9 cellular contexts compared by ENCODE assay signal in the genomic region with DNA sequence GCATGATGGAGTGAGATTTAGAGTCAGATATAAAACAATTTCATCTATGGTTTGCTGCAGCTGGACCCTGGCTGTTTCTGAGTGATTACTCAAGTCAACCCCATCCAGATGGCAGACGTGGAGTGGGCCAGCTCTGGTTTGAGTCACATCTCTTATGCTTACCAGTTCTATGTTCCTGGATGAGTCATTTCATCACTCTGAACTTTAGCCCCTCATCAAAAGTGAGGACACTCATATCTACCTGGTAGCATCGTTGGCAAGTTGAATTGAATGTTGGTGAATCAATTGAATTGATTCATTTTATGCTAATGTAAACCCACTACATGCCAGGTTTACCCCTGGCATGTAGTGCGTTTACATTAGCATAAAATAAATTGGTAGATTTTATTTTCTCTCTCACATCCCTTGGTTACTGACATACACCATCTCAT.
DNase-seq lines count a peak whose midpoint lies in the region; ATAC-seq, FAIRE-seq and TF ChIP-seq lines count a peak whose summit lies in the region.
"Had no signal": no experiment of that assay in that cellular context is flagged by ENCODE, and none has a peak within 500 bp of the region (broad histone marks: within the 10 kb centered on the region; RNA-seq: fewer than 3 reads in every experiment).

No MANE protein-coding gene starts in this region.

- H3K9ac ChIP-seq in astrocyte (ENCODE audit: low read length): no peak overlapping the region

- ATAC-seq in GM18867 (IDR thresholded peaks at IDR 0.05; ENCODE audit: unreplicated experiment): peak; percentile 62
- ATAC-seq in HG02938 (IDR thresholded peaks at IDR 0.05; ENCODE audit: unreplicated experiment): peak; percentile 75

- no peaks in the 10 kb centered on the region for H4K20me1 ChIP-seq in astrocyte (ENCODE audit: insufficient read depth, low read length)
- no peaks in the 10 kb centered on the region for H4K20me1 ChIP-seq in osteoblast (ENCODE audit: insufficient read depth, low read length)

- H3K4me3 ChIP-seq in astrocyte (ENCODE audit: insufficient read depth, low read depth, low read length) (no peak overlapping the region), osteoblast (ENCODE audit: insufficient read depth, low read length) (no peak overlapping the region), A673 (ENCODE audit: low read depth, low read length, poor library complexity, severe bottlenecking) (no peak overlapping the region)

- H3K79me2 ChIP-seq in astrocyte (ENCODE audit: insufficient read depth, low read length): no peaks in the 10 kb centered on the region
- no peaks in the 10 kb centered on the region for H3K79me2 ChIP-seq in osteoblast (ENCODE audit: insufficient read depth, low read length)

- H3K4me1 ChIP-seq in astrocyte (ENCODE audit: insufficient read depth, low read length) (peaks cover 17% of the 10 kb centered on the region), osteoblast (ENCODE audit: insufficient read depth, low read length) (peaks cover 8% of the 10 kb centered on the region), A673 (ENCODE audit: insufficient read depth, low read length, poor library complexity, severe bottlenecking) (no peaks in the 10 kb centered on the region)

- H3K27ac ChIP-seq in astrocyte (ENCODE audit: low read depth, low read length): peak overlapping the region; percentile 45
- H3K27ac ChIP-seq in osteoblast (ENCODE audit: low read depth, low read length): no peak overlapping the region
- H3K27ac ChIP-seq in A673 (ENCODE audit: low read depth, low read length, poor library complexity, severe bottlenecking): no peak overlapping the region

- CTCF ChIA-PET in GM10248 (lab: Yijun Ruan, JAX) (interaction anchor here (0.7 kb wide), 1 partner anchor 15 kb away, joined by 3 read pairs; no protein-coding TSS in a partner anchor), A673 (lab: Charles Lee) (no interaction called here)

- BruUV-seq in A673 (replicated peaks; lab: Mats Ljungman, UMichigan): no TSS peak

- H3K4me2 ChIP-seq in astrocyte (ENCODE audit: low read length) (peak overlapping the region; percentile 49), osteoblast (ENCODE audit: insufficient read depth, low read length) (no peak overlapping the region)

- H3K27me3 ChIP-seq in astrocyte (ENCODE audit: insufficient read depth, low read length) (peaks cover 7% of the 10 kb centered on the region), osteoblast (ENCODE audit: insufficient read depth, low read length) (peaks cover 8% of the 10 kb centered on the region), A673 (replicated peaks; ENCODE audit: insufficient read depth, low read depth, low read length, poor library complexity) (no peaks in the 10 kb centered on the region)

- H3K27me3 Mint-ChIP-seq in astrocyte (ENCODE audit: low read depth, unreplicated experiment): peaks cover 24% of the 10 kb centered on the region

- H3K27ac Mint-ChIP-seq in astrocyte (ENCODE audit: unreplicated experiment): no peak overlapping the region

- H3K4me3 Mint-ChIP-seq in astrocyte (ENCODE audit: unreplicated experiment): no peak overlapping the region

- TF ChIP-seq CTCF in astrocyte (IDR thresholded peaks at IDR 0.05; ENCODE audit: insufficient read depth, low read depth, low read length): no peak
- TF ChIP-seq CTCF in osteoblast (IDR thresholded peaks at IDR 0.05; ENCODE audit: extremely low read depth, low read depth, low read length): no peak
- no peak for TF ChIP-seq CTCF in GM10248 (IDR thresholded peaks at IDR 0.05; ENCODE audit: control extremely low read depth, extremely low read depth, low read depth, missing control alignments)
- no peak for TF ChIP-seq CTCF in A673 (conservative IDR thresholded peaks at IDR 0.05; ENCODE audit: low read depth, low read length)

- DNase-seq in astrocyte (ENCODE audit: low read depth): peak; percentile 93
- peak; percentile 51 for DNase-seq in osteoblast (ENCODE audit: insufficient read length, low spot score, missing footprints)
- no peak for DNase-seq in GM10248 (ENCODE audit: extremely low spot score)
- no peak for DNase-seq in NCI-H524 treated with DMSO at 0.1 percent for 48 hours (lab: John Stamatoyannopoulos, UW)
- no peak for DNase-seq in iPS-NIHi7 (ENCODE audit: extremely low spot score)
- no peak for DNase-seq in A673 (ENCODE audit: low spot score)
- DNase-seq: stimulated activated CD4-positive, alpha-beta T cell treated with anti-CD3 and anti-CD28 coated beads, Interleukin-12 subunit alpha, Interleukin-12 subunit beta, amount 100 ng/mL, for 4 hours had no signal

- no peak overlapping the region for H2AFZ ChIP-seq in astrocyte (ENCODE audit: low read depth, low read length)
- H2AFZ ChIP-seq in osteoblast (ENCODE audit: low read length): no peak overlapping the region

- no peaks in the 10 kb centered on the region for H3K36me3 Mint-ChIP-seq in astrocyte (ENCODE audit: low read depth, unreplicated experiment)

- H3K36me3 ChIP-seq in astrocyte (ENCODE audit: insufficient read depth, low read length) (no peaks in the 10 kb centered on the region), osteoblast (ENCODE audit: insufficient read depth, low read length) (no peaks in the 10 kb centered on the region), A673 (ENCODE audit: insufficient read depth, low read length, poor library complexity, severe bottlenecking) (no peaks in the 10 kb centered on the region)

- intact Hi-C loops in A673 (cut with micrococcal nuclease; ENCODE audit: unreplicated experiment): no loop called here

- H3K4me1 Mint-ChIP-seq in astrocyte (ENCODE audit: low read depth, unreplicated experiment): no peaks in the 10 kb centered on the region

- FAIRE-seq in astrocyte (lab: Jason Lieb, UNC): no peak

- no peaks in the 10 kb centered on the region for H3K9me3 ChIP-seq in astrocyte (ENCODE audit: insufficient read depth, low read depth, low read length)
- H3K9me3 ChIP-seq in osteoblast (ENCODE audit: low read depth, low read length): no peaks in the 10 kb centered on the region
- H3K9me3 ChIP-seq in A673 (ENCODE audit: low read depth, low read length, poor library complexity, severe bottlenecking): no peaks in the 10 kb centered on the region

- no peaks in the 10 kb centered on the region for H3K9me3 Mint-ChIP-seq in astrocyte (ENCODE audit: unreplicated experiment)

- POLR2A ChIA-PET in GM10248 (lab: Yijun Ruan, JAX): no interaction called here
- POLR2A ChIA-PET in A673 (lab: Charles Lee; ENCODE audit: low non-redundant PET): interaction anchor here (0.7 kb wide), 1 partner anchor 113 kb away, joined by 3 read pairs; no protein-coding TSS in a partner anchor

Comparison
In these comparisons a context has a peak if more than half of its experiments do, and no peak if none do; other contexts are left out.
1. DNase-seq: peak in astrocyte (single experiment) and osteoblast (single experiment); none in GM10248 (single experiment), NCI-H524 treated with DMSO at 0.1 percent for 48 hours (single experiment), iPS-NIHi7 (single experiment) and A673 (single experiment).